8 cellular contexts compared by ENCODE assay signal in the genomic region with DNA sequence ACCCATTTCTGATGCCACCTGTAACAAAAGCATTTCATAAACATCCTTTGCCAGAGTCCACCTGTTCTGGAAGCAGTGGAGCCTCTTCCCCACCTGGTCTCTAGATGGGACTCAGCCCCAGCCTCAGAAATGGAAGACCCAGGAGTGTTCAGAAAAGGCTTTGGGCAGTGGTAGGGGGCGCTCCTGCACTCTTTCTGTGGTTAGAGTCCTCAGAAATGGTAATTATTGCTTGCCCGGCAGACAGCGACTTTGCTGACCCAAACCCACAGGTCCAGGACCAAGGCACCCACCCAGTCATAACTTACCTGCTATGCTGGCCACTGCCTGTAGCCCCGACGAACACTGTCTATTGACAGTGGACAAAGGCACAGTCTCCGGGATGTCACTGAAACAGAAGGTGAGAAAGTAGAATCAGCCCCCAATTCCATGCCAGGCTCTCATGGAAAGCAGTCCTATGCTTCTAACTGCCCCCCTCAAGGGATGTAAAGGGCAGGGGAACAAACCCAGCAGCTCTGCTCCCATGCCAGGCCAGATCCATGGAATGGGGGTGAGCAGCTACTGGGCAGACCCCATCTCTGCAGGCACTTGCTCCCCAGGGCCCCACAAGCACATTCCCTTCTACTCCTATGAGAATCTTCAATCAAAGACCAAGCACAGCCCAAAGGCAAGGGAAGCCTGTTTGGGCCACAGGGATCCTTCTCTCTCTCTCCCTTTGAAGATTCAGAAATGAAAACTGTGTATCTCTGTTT. TPM values are rescaled to one million over a fixed set of nuclear protein-coding genes. Genes with fewer than 3 reads are reported as not detected.
A peak's percentile ranks its signal among the peaks of the same experiment; 100 is the strongest.
DNase-seq lines count a peak whose midpoint lies in the region; ATAC-seq lines count a peak whose summit lies in the region.

No MANE protein-coding gene starts in this region.

- no peaks in the 10 kb centered on the region for H3K27me3 Mint-ChIP-seq in activated naive CD8-positive, alpha-beta T cell treated with anti-CD3 and anti-CD28 coated beads for 36 hours
- H3K27me3 Mint-ChIP-seq in natural killer cell treated with Interleukin-12 subunit alpha and Interleukin-12 subunit beta and Interleukin-15 and Interleukin-18, amount 100 ng/mL, for 72 hours = no peaks in the 10 kb centered on the region
- no peaks in the 10 kb centered on the region for H3K27me3 Mint-ChIP-seq in effector memory CD8-positive, alpha-beta T cell

- ATAC-seq in natural killer cell treated with Interleukin-12 subunit alpha and Interleukin-12 subunit beta and Interleukin-15 and Interleukin-18, amount 100 ng/mL, for 72 hours = no peak
- ATAC-seq in effector memory CD8-positive, alpha-beta T cell (replicated peaks) = no peak
- no peak for ATAC-seq in HG02884 (IDR thresholded peaks at IDR 0.05; ENCODE audit: unreplicated experiment)

- H3K36me3 Mint-ChIP-seq in activated naive CD8-positive, alpha-beta T cell treated with anti-CD3 and anti-CD28 coated beads for 36 hours = peaks cover 19% of the 10 kb centered on the region
- peaks cover 12% of the 10 kb centered on the region for H3K36me3 Mint-ChIP-seq in natural killer cell treated with Interleukin-12 subunit alpha and Interleukin-12 subunit beta and Interleukin-15 and Interleukin-18, amount 100 ng/mL, for 72 hours
- H3K36me3 Mint-ChIP-seq in effector memory CD8-positive, alpha-beta T cell (ENCODE audit: insufficient read depth) = peaks cover 25% of the 10 kb centered on the region

- peak overlapping the region; percentile 13 for H3K27ac Mint-ChIP-seq in activated naive CD8-positive, alpha-beta T cell treated with anti-CD3 and anti-CD28 coated beads for 36 hours
- no peak overlapping the region for H3K27ac Mint-ChIP-seq in natural killer cell treated with Interleukin-12 subunit alpha and Interleukin-12 subunit beta and Interleukin-15 and Interleukin-18, amount 100 ng/mL, for 72 hours
- peak overlapping the region in 1 of 2 donors; percentile 28 for H3K27ac Mint-ChIP-seq in effector memory CD8-positive, alpha-beta T cell

- H3K4me1 Mint-ChIP-seq in activated naive CD8-positive, alpha-beta T cell treated with anti-CD3 and anti-CD28 coated beads for 36 hours = peaks cover 27% of the 10 kb centered on the region
- peaks cover 30 to 32% of the 10 kb centered on the region in 2 donors for H3K4me1 Mint-ChIP-seq in natural killer cell treated with Interleukin-12 subunit alpha and Interleukin-12 subunit beta and Interleukin-15 and Interleukin-18, amount 100 ng/mL, for 72 hours (ENCODE audit: low read depth in 2 of 2)
- H3K4me1 Mint-ChIP-seq in effector memory CD8-positive, alpha-beta T cell (ENCODE audit: low read depth in 2 of 2) = peaks cover 23 to 44% of the 10 kb centered on the region in 2 donors

- peak; percentile 43 for DNase-seq in EH (ENCODE audit: low read depth)
- DNase-seq in LHCN-M2 (ENCODE audit: low read depth) = peak; percentile 22
- no peak for DNase-seq in activated naive CD8-positive, alpha-beta T cell treated with anti-CD3 and anti-CD28 coated beads for 36 hours
- DNase-seq in mesenteric fat pad (ENCODE audit: low spot score) = peak; percentile 71
- DNase-seq in natural killer cell treated with Interleukin-12 subunit alpha and Interleukin-12 subunit beta and Interleukin-15 and Interleukin-18, amount 100 ng/mL, for 72 hours (ENCODE audit: low spot score) = no peak
- no peak for DNase-seq in H4 (ENCODE audit: low spot score)
- no peak for DNase-seq in effector memory CD8-positive, alpha-beta T cell

- H3K9me3 Mint-ChIP-seq in activated naive CD8-positive, alpha-beta T cell treated with anti-CD3 and anti-CD28 coated beads for 36 hours = no peaks in the 10 kb centered on the region
- H3K9me3 Mint-ChIP-seq in natural killer cell treated with Interleukin-12 subunit alpha and Interleukin-12 subunit beta and Interleukin-15 and Interleukin-18, amount 100 ng/mL, for 72 hours = no peaks in the 10 kb centered on the region
- no peaks in the 10 kb centered on the region for H3K9me3 Mint-ChIP-seq in effector memory CD8-positive, alpha-beta T cell

- no peak overlapping the region for H3K4me3 Mint-ChIP-seq in activated naive CD8-positive, alpha-beta T cell treated with anti-CD3 and anti-CD28 coated beads for 36 hours
- no peak overlapping the region for H3K4me3 Mint-ChIP-seq in natural killer cell treated with Interleukin-12 subunit alpha and Interleukin-12 subunit beta and Interleukin-15 and Interleukin-18, amount 100 ng/mL, for 72 hours
- no peak overlapping the region for H3K4me3 Mint-ChIP-seq in effector memory CD8-positive, alpha-beta T cell

RNA-seq across cellular contexts. Expression of gene ACAA1, which starts 5.1 kb away (rescaled TPM):
- 16.7 and 23.4 TPM in 2 replicates for total RNA-seq in LHCN-M2 (2014; rRNA removed)
- 61.5 TPM for polyA plus RNA-seq in LHCN-M2 (2012)
- 10 to 100 TPM; 69.0 to 70.2 TPM for total RNA-seq in activated naive CD8-positive, alpha-beta T cell treated with anti-CD3 and anti-CD28 coated beads for 36 hours
- 67.6 TPM for total RNA-seq in mesenteric fat pad
- 10 to 100 TPM; 78.6 to 88.2 TPM for total RNA-seq in natural killer cell treated with Interleukin-12 subunit alpha and Interleukin-12 subunit beta and Interleukin-15 and Interleukin-18, amount 100 ng/mL, for 72 hours
- total RNA-seq in H4 (2014; rRNA removed; shearing (Covaris generic)) = 2.5 and 5.7 TPM in 2 replicates

RNA-seq across cellular contexts. Expression of gene MYD88, which starts 6.7 kb away (rescaled TPM):
- total RNA-seq in LHCN-M2 (2014; rRNA removed) = 9.3 and 11.4 TPM in 2 replicates
- polyA plus RNA-seq in LHCN-M2 (2012) = 30.6 TPM
- total RNA-seq in activated naive CD8-positive, alpha-beta T cell treated with anti-CD3 and anti-CD28 coated beads for 36 hours = 10 to 100 TPM; 46.2 to 48.0 TPM
- total RNA-seq in mesenteric fat pad = 40.0 TPM
- total RNA-seq in natural killer cell treated with Interleukin-12 subunit alpha and Interleukin-12 subunit beta and Interleukin-15 and Interleukin-18, amount 100 ng/mL, for 72 hours = 10 to 100 TPM; 55.8 to 63.1 TPM
- 3.8 and 15.2 TPM in 2 replicates for total RNA-seq in H4 (2014; rRNA removed; shearing (Covaris generic))

RNA-seq across cellular contexts. Expression of gene OXSR1, which starts 33.5 kb away (rescaled TPM):
- 78.9 and 81.3 TPM in 2 replicates for total RNA-seq in LHCN-M2 (2014; rRNA removed)
- polyA plus RNA-seq in LHCN-M2 (2012) = 43.2 TPM
- total RNA-seq in activated naive CD8-positive, alpha-beta T cell treated with anti-CD3 and anti-CD28 coated beads for 36 hours = 10 to 100 TPM; 57.3 to 59.9 TPM
- 51.8 TPM for total RNA-seq in mesenteric fat pad
- total RNA-seq in natural killer cell treated with Interleukin-12 subunit alpha and Interleukin-12 subunit beta and Interleukin-15 and Interleukin-18, amount 100 ng/mL, for 72 hours = 10 to 100 TPM; 59.9 to 66.8 TPM
- total RNA-seq in H4 (2014; rRNA removed; shearing (Covaris generic)) = 11.6 and 13.7 TPM in 2 replicates

Comparison
In these comparisons a context has a peak if more than half of its experiments do, and no peak if none do; other contexts are left out.
1. DNase-seq: peak in EH (single experiment), LHCN-M2 (single experiment) and mesenteric fat pad (single experiment); none in activated naive CD8-positive, alpha-beta T cell treated with anti-CD3 and anti-CD28 coated beads for 36 hours (single experiment), natural killer cell treated with Interleukin-12 subunit alpha and Interleukin-12 subunit beta and Interleukin-15 and Interleukin-18, amount 100 ng/mL, for 72 hours (single experiment), H4 (single experiment) and effector memory CD8-positive, alpha-beta T cell (0 of 3).